Comparison of ENCODE assay signal across 21 cellular contexts in genomic region chr10:4129866-4130455, GRCh38.
DNase-seq lines count a peak whose midpoint lies in the region; ATAC-seq and TF ChIP-seq lines count a peak whose summit lies in the region.
"Had no signal": no experiment of that assay in that cellular context is flagged by ENCODE, and none has a peak within 500 bp of the region (broad histone marks: within the 10 kb centered on the region; RNA-seq: fewer than 3 reads in every experiment).

No MANE protein-coding gene starts in this region.

- H4K91ac ChIP-seq in mesenchymal stem cell (ENCODE audit: low read length): peak overlapping the region; percentile 5

- WGBS in mesenchymal stem cell: 95% methylated on average over 12 of the region's 12 CpGs
- 83 to 85% methylated on average over 11 to 12 of the region's 12 CpGs for WGBS in esophagus squamous epithelium, 2 donors

- H3K4me3 ChIP-seq in PC-3 (ENCODE audit: low read length) (no peak overlapping the region), mesenchymal stem cell (ENCODE audit: insufficient read depth in 1 of 2, low read depth in 1 of 2, low read length in 2 of 2) (no peak overlapping the region), vagina (no peak overlapping the region), esophagus squamous epithelium (no peak overlapping the region)
- H3K4me3 ChIP-seq in naive thymus-derived CD4-positive, alpha-beta T cell (ENCODE audit: low read length): no peak overlapping the region
- H3K4me3 ChIP-seq: K562, SJSA1 had no signal

- no peaks in the 10 kb centered on the region for H3K79me2 ChIP-seq in PC-3 (ENCODE audit: low read length)

- no peaks in the 10 kb centered on the region for H3K36me3 ChIP-seq in PC-3 (ENCODE audit: low read depth, low read length)
- no peaks in the 10 kb centered on the region for H3K36me3 ChIP-seq in mesenchymal stem cell (ENCODE audit: control insufficient read depth in 1 of 2, insufficient read depth in 2 of 2, low read depth in 1 of 2, low read length in 2 of 2)
- H3K36me3 ChIP-seq in vagina: no peaks in the 10 kb centered on the region
- H3K36me3 ChIP-seq in esophagus squamous epithelium: no peaks in the 10 kb centered on the region
- H3K36me3 ChIP-seq in naive thymus-derived CD4-positive, alpha-beta T cell (ENCODE audit: control insufficient read depth in 2 of 3, insufficient read depth in 3 of 3, low read length in 3 of 3): no peaks in the 10 kb centered on the region
- H3K36me3 ChIP-seq: BE2C, SJSA1 had no signal

- POLR2A ChIA-PET in PC-3 (lab: Charles Lee; ENCODE audit: unreplicated experiment): no interaction called here
- POLR2A ChIA-PET in naive thymus-derived CD4-positive, alpha-beta T cell (lab: Charles Lee): interaction anchor here (0.5 to 0.9 kb wide), 3 partner anchors 345 to 555 kb away, joined by 3 to 5 read pairs (median 4); partner anchors contain the start of gene KLF6

- no peak overlapping the region for H3K4me3 Mint-ChIP-seq in activated CD8-positive, alpha-beta memory T cell treated with anti-CD3 and anti-CD28 coated beads, Interleukin-2, amount 10 ng/mL, durations not matched to agents 7 days and 5 days
- H3K4me3 Mint-ChIP-seq in naive thymus-derived CD4-positive, alpha-beta T cell: peak overlapping the region in 4 of 10 donors; percentile 6 to 35 (median 9)
- H3K4me3 Mint-ChIP-seq: memory B cell, nephron, type B pancreatic cell, WTC11 had no signal

- H4K20me1 ChIP-seq in PC-3 (ENCODE audit: low read length): no peaks in the 10 kb centered on the region

- H3K23ac ChIP-seq in mesenchymal stem cell (ENCODE audit: low read length in 2 of 2): no peak overlapping the region

- TF ChIP-seq POLR2A in vagina (IDR thresholded peaks at IDR 0.05) (no peak), esophagus squamous epithelium (IDR thresholded peaks at IDR 0.05) (no peak)

- H3K9ac ChIP-seq in PC-3 (ENCODE audit: low read length): no peak overlapping the region
- H3K9ac ChIP-seq in mesenchymal stem cell (ENCODE audit: low read length): no peak overlapping the region

- H3K4me1 ChIP-seq in PC-3 (ENCODE audit: insufficient read depth, low read length) (peaks cover 31% of the 10 kb centered on the region), mesenchymal stem cell (ENCODE audit: control insufficient read depth, insufficient read depth, low read depth, low read length) (peaks cover 10% of the 10 kb centered on the region), vagina (peaks cover 24% of the 10 kb centered on the region), esophagus squamous epithelium (peaks cover 3 to 39% (median 4%) of the 10 kb centered on the region in 3 donors)
- peaks cover 22 to 30% of the 10 kb centered on the region in 2 donors for H3K4me1 ChIP-seq in naive thymus-derived CD4-positive, alpha-beta T cell (ENCODE audit: control insufficient read depth in 2 of 2, insufficient read depth in 2 of 2, low read length in 2 of 2)
- H3K4me1 ChIP-seq: BE2C had no signal

- no peaks in the 10 kb centered on the region for H3K9me2 ChIP-seq in PC-3 (replicated peaks; ENCODE audit: low read length)

- H3K79me1 ChIP-seq in mesenchymal stem cell (replicated peaks; ENCODE audit: low read length, poor library complexity, severe bottlenecking): no peaks in the 10 kb centered on the region

- no peak overlapping the region for H4K8ac ChIP-seq in mesenchymal stem cell (ENCODE audit: low read length)

- peak overlapping the region; percentile 34 for H2BK15ac ChIP-seq in mesenchymal stem cell (ENCODE audit: low read depth, poor library complexity, severe bottlenecking)

- peak overlapping the region; percentile 59 to 92 for H3K4ac ChIP-seq in mesenchymal stem cell (ENCODE audit: low read depth in 1 of 2, low read length in 2 of 2)

- H2AFZ ChIP-seq in PC-3 (ENCODE audit: low read length) (no peak overlapping the region), mesenchymal stem cell (ENCODE audit: low read depth, low read length) (peak overlapping the region; percentile 8)

- CTCF ChIA-PET in activated CD8-positive, alpha-beta memory T cell treated with anti-CD3 and anti-CD28 coated beads, Interleukin-2, amount 10 ng/mL, durations not matched to agents 7 days and 5 days (lab: Charles Lee): interaction anchor here (0.9 to 1.4 kb wide), 4 partner anchors 156 to 348 kb away, joined by 3 to 4 read pairs (median 3); no protein-coding TSS in a partner anchor
- CTCF ChIA-PET in PC-3 (lab: Charles Lee): no interaction called here
- CTCF ChIA-PET in naive thymus-derived CD4-positive, alpha-beta T cell (lab: Charles Lee): interaction anchor here (1.1 kb wide), 1 partner anchor 47 kb away, joined by 4 read pairs; no protein-coding TSS in a partner anchor

- peaks cover 42% of the 10 kb centered on the region for H3K36me3 Mint-ChIP-seq in activated CD8-positive, alpha-beta memory T cell treated with anti-CD3 and anti-CD28 coated beads, Interleukin-2, amount 10 ng/mL, durations not matched to agents 7 days and 5 days
- H3K36me3 Mint-ChIP-seq in naive thymus-derived CD4-positive, alpha-beta T cell: peaks cover 0 to 37% (median 10%) of the 10 kb centered on the region in 5 donors
- H3K36me3 Mint-ChIP-seq: memory B cell had no signal

- no peaks in the 10 kb centered on the region for H3K9me3 ChIP-seq in PC-3 (ENCODE audit: low read length)
- peaks cover under 1% of the 10 kb centered on the region for H3K9me3 ChIP-seq in mesenchymal stem cell (ENCODE audit: control insufficient read depth, low read length)
- no peaks in the 10 kb centered on the region for H3K9me3 ChIP-seq in vagina
- peaks cover 0 to 18% (median 10%) of the 10 kb centered on the region in 3 donors for H3K9me3 ChIP-seq in esophagus squamous epithelium
- H3K9me3 ChIP-seq in naive thymus-derived CD4-positive, alpha-beta T cell (ENCODE audit: control insufficient read depth in 2 of 3, low read length in 3 of 3): peaks cover 0 to 6% (median under 1%) of the 10 kb centered on the region in 3 experiments
- H3K9me3 ChIP-seq: BE2C had no signal

- no peak overlapping the region for H3K4me2 ChIP-seq in PC-3 (ENCODE audit: low read length)
- no peak overlapping the region for H3K4me2 ChIP-seq in mesenchymal stem cell (ENCODE audit: low read length, poor library complexity, severe bottlenecking)

- H3K27ac ChIP-seq in PC-3 (ENCODE audit: low read length): no peak overlapping the region
- H3K27ac ChIP-seq in mesenchymal stem cell (ENCODE audit: low read length, poor library complexity, severe bottlenecking): no peak overlapping the region
- H3K27ac ChIP-seq in vagina: peak overlapping the region; percentile 57
- H3K27ac ChIP-seq in esophagus squamous epithelium: peak overlapping the region in 2 of 4 donors; percentile 68
- H3K27ac ChIP-seq in naive thymus-derived CD4-positive, alpha-beta T cell (ENCODE audit: low read depth, low read length): no peak overlapping the region
- H3K27ac ChIP-seq: SJSA1 had no signal

- H3K14ac ChIP-seq in mesenchymal stem cell (ENCODE audit: low read length in 2 of 2): peak overlapping the region in 1 of 2 experiments; percentile 57

- H3K9me3 Mint-ChIP-seq in activated CD8-positive, alpha-beta memory T cell treated with anti-CD3 and anti-CD28 coated beads, Interleukin-2, amount 10 ng/mL, durations not matched to agents 7 days and 5 days (ENCODE audit: low read depth): peaks cover 8% of the 10 kb centered on the region
- H3K9me3 Mint-ChIP-seq in naive thymus-derived CD4-positive, alpha-beta T cell: peaks cover 0 to 18% (median 8%) of the 10 kb centered on the region in 11 donors

- intact Hi-C loops in PC-3 (cut with micrococcal nuclease) (loop anchor here (5.0 kb wide), 2 partner anchors 63 to 152 kb away; no protein-coding TSS in a partner anchor), vagina (cut with DNase I) (no loop called here), esophagus squamous epithelium (cut with DNase I) (no loop called here)
- intact Hi-C loops in naive thymus-derived CD4-positive, alpha-beta T cell (cut with micrococcal nuclease): loop anchor here (2.0 to 10.0 kb wide), 8 partner anchors 53 to 903 kb away; no protein-coding TSS in a partner anchor

- H2BK5ac ChIP-seq in mesenchymal stem cell (ENCODE audit: low read depth, low read length, poor library complexity, severe bottlenecking): no peak overlapping the region

- TF ChIP-seq CTCF in PC-3 (conservative IDR thresholded peaks at IDR 0.05; ENCODE audit: low read depth, low read length) (no peak), vagina (IDR thresholded peaks at IDR 0.05) (no peak), esophagus squamous epithelium (IDR thresholded peaks at IDR 0.05) (no peak)

- ATAC-seq in activated CD8-positive, alpha-beta memory T cell treated with anti-CD3 and anti-CD28 coated beads, Interleukin-2, amount 10 ng/mL, durations not matched to agents 7 days and 5 days: no peak
- ATAC-seq in PC-3 (no peak), HG02678 (IDR thresholded peaks at IDR 0.05; ENCODE audit: unreplicated experiment) (no peak)
- no peak for ATAC-seq in naive thymus-derived CD4-positive, alpha-beta T cell
- ATAC-seq: K562, WTC11 had no signal

- no peaks in the 10 kb centered on the region for H3K27me3 ChIP-seq in PC-3 (ENCODE audit: low read length)
- H3K27me3 ChIP-seq in mesenchymal stem cell (ENCODE audit: control insufficient read depth in 1 of 2, insufficient read depth in 1 of 2, low read length in 2 of 2): no peaks in the 10 kb centered on the region
- H3K27me3 ChIP-seq in vagina: no peaks in the 10 kb centered on the region
- H3K27me3 ChIP-seq in esophagus squamous epithelium: no peaks in the 10 kb centered on the region
- no peaks in the 10 kb centered on the region for H3K27me3 ChIP-seq in naive thymus-derived CD4-positive, alpha-beta T cell (ENCODE audit: control insufficient read depth in 2 of 2, insufficient read depth in 2 of 2, low read length in 2 of 2)
- H3K27me3 ChIP-seq: BE2C, SJSA1 had no signal

- H3K27me3 Mint-ChIP-seq in activated CD8-positive, alpha-beta memory T cell treated with anti-CD3 and anti-CD28 coated beads, Interleukin-2, amount 10 ng/mL, durations not matched to agents 7 days and 5 days: no peaks in the 10 kb centered on the region
- no peaks in the 10 kb centered on the region for H3K27me3 Mint-ChIP-seq in naive thymus-derived CD4-positive, alpha-beta T cell
- H3K27me3 Mint-ChIP-seq: memory B cell, type B pancreatic cell had no signal

- no peak for DNase-seq in activated CD8-positive, alpha-beta memory T cell treated with anti-CD3 and anti-CD28 coated beads, Interleukin-2, amount 10 ng/mL, durations not matched to agents 7 days and 5 days
- no peak for DNase-seq in activated CD8-positive, alpha-beta memory T cell treated with anti-CD3 and anti-CD28 coated beads for 24 hours
- DNase-seq in PC-3: peak; percentile 4
- DNase-seq in mesenchymal stem cell: no peak
- DNase-seq in vagina (ENCODE audit: extremely low spot score in 2 of 2): no peak
- DNase-seq in esophagus squamous epithelium (lab: John Stamatoyannopoulos, UW): no peak
- no peak for DNase-seq in naive thymus-derived CD4-positive, alpha-beta T cell
- DNase-seq: activated CD4-positive, alpha-beta T cell treated with anti-CD3 and anti-CD28 coated beads, Interleukin-2, amount 50 U/mL, for 4 hours; activated naive CD4-positive, alpha-beta T cell treated with Interleukin-2 at 50 U/mL for 16 hours; BE2C; NCI-H1930; NCI-H345; posterior cingulate gyrus; stimulated activated naive CD4-positive, alpha-beta T cell treated with Interleukin-2 at 50 U/mL for 16 hours had no signal

- H3K4me1 Mint-ChIP-seq in activated CD8-positive, alpha-beta memory T cell treated with anti-CD3 and anti-CD28 coated beads, Interleukin-2, amount 10 ng/mL, durations not matched to agents 7 days and 5 days: peaks cover 34% of the 10 kb centered on the region
- H3K4me1 Mint-ChIP-seq in naive thymus-derived CD4-positive, alpha-beta T cell: peaks cover 3 to 34% (median 8%) of the 10 kb centered on the region in 7 donors
- H3K4me1 Mint-ChIP-seq: nephron had no signal

- no peak overlapping the region for H2AK5ac ChIP-seq in mesenchymal stem cell (ENCODE audit: low read length, severe bottlenecking)

- no peaks in the 10 kb centered on the region for H3F3A ChIP-seq in PC-3 (ENCODE audit: low read length, unreplicated experiment)

- no TSS peak for BruUV-seq in PC-3 (replicated peaks; lab: Mats Ljungman, UMichigan)

- peak overlapping the region; percentile 14 to 70 for H3K18ac ChIP-seq in mesenchymal stem cell (ENCODE audit: low read depth in 1 of 2, low read length in 2 of 2)

- H2BK12ac ChIP-seq in mesenchymal stem cell (ENCODE audit: low read length in 2 of 2): peak overlapping the region; percentile 47 to 88

- peak overlapping the region; percentile 16 for H3K27ac Mint-ChIP-seq in activated CD8-positive, alpha-beta memory T cell treated with anti-CD3 and anti-CD28 coated beads, Interleukin-2, amount 10 ng/mL, durations not matched to agents 7 days and 5 days
- peak overlapping the region in 1 of 9 donors; percentile 40 for H3K27ac Mint-ChIP-seq in naive thymus-derived CD4-positive, alpha-beta T cell
- H3K27ac Mint-ChIP-seq: memory B cell, nephron, type B pancreatic cell, WTC11 had no signal

- no peak overlapping the region for H2BK120ac ChIP-seq in mesenchymal stem cell (ENCODE audit: low read depth, low read length)

Comparison
In these comparisons a context has a peak if more than half of its experiments do, and no peak if none do; other contexts are left out.
1. intact Hi-C loops: an anchor here in PC-3 (5.0 kb wide) and naive thymus-derived CD4-positive, alpha-beta T cell (2.0 to 10.0 kb wide); none called in vagina and esophagus squamous epithelium.